In genomic region chr7:146961617-146962016, GRCh38 we compare ENCODE assay signal across 15 cellular contexts.
DNase-seq lines count a peak whose midpoint lies in the region; ATAC-seq lines count a peak whose summit lies in the region.
"Had no signal": no experiment of that assay in that cellular context is flagged by ENCODE, and none has a peak within 500 bp of the region (broad histone marks: within the 10 kb centered on the region; RNA-seq: fewer than 3 reads in every experiment).

No MANE protein-coding gene starts in this region.

- no peaks in the 10 kb centered on the region for H3K36me3 Mint-ChIP-seq in CD8-positive, alpha-beta memory T cell

- H3K27me3 ChIP-seq in CD8-positive, alpha-beta memory T cell (ENCODE audit: insufficient read depth, low read length, poor library complexity, severe bottlenecking): no peaks in the 10 kb centered on the region
- H3K27me3 ChIP-seq: uterus had no signal

- H3K27me3 Mint-ChIP-seq in CD8-positive, alpha-beta memory T cell: no peaks in the 10 kb centered on the region

- no peak overlapping the region for H3K27ac ChIP-seq in epithelial cell of prostate
- no peak overlapping the region for H3K27ac ChIP-seq in CD8-positive, alpha-beta memory T cell (ENCODE audit: low read depth, low read length)
- H3K27ac ChIP-seq: uterus had no signal

- no peak overlapping the region for H3K27ac Mint-ChIP-seq in CD8-positive, alpha-beta memory T cell
- H3K27ac Mint-ChIP-seq: endodermal cell had no signal

- no peaks in the 10 kb centered on the region for H3K9me3 ChIP-seq in CD8-positive, alpha-beta memory T cell (ENCODE audit: low read length)
- H3K9me3 ChIP-seq: uterus had no signal

- no peak for ATAC-seq in GM18517 (IDR thresholded peaks at IDR 0.05; ENCODE audit: unreplicated experiment)

- H3K4me3 Mint-ChIP-seq in CD8-positive, alpha-beta memory T cell: no peak overlapping the region
- H3K4me3 Mint-ChIP-seq: endodermal cell had no signal

- H3K4me1 Mint-ChIP-seq in CD8-positive, alpha-beta memory T cell: no peaks in the 10 kb centered on the region

- DNase-seq in GM04504 (ENCODE audit: low read depth) (peak; percentile 55), NCI-H446 treated with DMSO at 0.1 percent for 48 hours (lab: John Stamatoyannopoulos, UW) (peak; percentile 84), epithelial cell of prostate (ENCODE audit: low read depth, low spot score) (peak; percentile 2), pons (ENCODE audit: low spot score) (peak; percentile 25), NCI-H2029 (lab: John Stamatoyannopoulos, UW) (no peak), epidermal melanocyte (ENCODE audit: insufficient read length, low spot score) (no peak)
- DNase-seq in CD8-positive, alpha-beta memory T cell: no peak
- DNase-seq: activated CD4-positive, CD25-positive, alpha-beta regulatory T cell; activated naive CD4-positive, alpha-beta T cell; DND-41; GOT3; kidney; uterus had no signal

- no peaks in the 10 kb centered on the region for H3K4me1 ChIP-seq in CD8-positive, alpha-beta memory T cell (ENCODE audit: insufficient read depth, low read length)
- H3K4me1 ChIP-seq: uterus had no signal

- H3K36me3 ChIP-seq in CD8-positive, alpha-beta memory T cell (ENCODE audit: insufficient read depth, low read length): no peaks in the 10 kb centered on the region
- H3K36me3 ChIP-seq: uterus had no signal

- no peak overlapping the region for H3K4me3 ChIP-seq in CD8-positive, alpha-beta memory T cell (ENCODE audit: low read length)
- H3K4me3 ChIP-seq: uterus had no signal

- POLR2A ChIA-PET in CD8-positive, alpha-beta memory T cell (lab: Charles Lee): no interaction called here

- H3K9me3 Mint-ChIP-seq in CD8-positive, alpha-beta memory T cell: peaks cover 9 to 31% (median 14%) of the 10 kb centered on the region in 5 donors
- H3K9me3 Mint-ChIP-seq: endodermal cell had no signal

- CTCF ChIA-PET in CD8-positive, alpha-beta memory T cell (lab: Charles Lee): no interaction called here

Comparison
In these comparisons a context has a peak if more than half of its experiments do, and no peak if none do; other contexts are left out.
1. DNase-seq: peak in GM04504 (single experiment), NCI-H446 treated with DMSO at 0.1 percent for 48 hours (single experiment), epithelial cell of prostate (single experiment) and pons (single experiment); none in CD8-positive, alpha-beta memory T cell (0 of 5), NCI-H2029 (single experiment) and epidermal melanocyte (single experiment).